In genomic region chr22:46240917-46241316, GRCh38 we compare ENCODE assay signal across 25 cellular contexts. TPM values are rescaled to one million over a fixed set of nuclear protein-coding genes. Genes with fewer than 3 reads are reported as not detected.
"Had no signal": no experiment of that assay in that cellular context is flagged by ENCODE, and none has a peak within 500 bp of the region (broad histone marks: within the 10 kb centered on the region; RNA-seq: fewer than 3 reads in every experiment).

No MANE protein-coding gene starts in this region.

- H3K27me3 Mint-ChIP-seq: activated CD4-positive, alpha-beta T cell treated with anti-CD3 and anti-CD28 coated beads, Interleukin-2, amount 10 ng/mL, durations not matched to agents 24 days and 14 days; activated naive CD4-positive, alpha-beta T cell treated with anti-CD3 and anti-CD28 coated beads, Interleukin-2, amount 10 ng/mL, durations not matched to agents 7 days and 5 days; activated naive CD8-positive, alpha-beta T cell treated with anti-CD3 and anti-CD28 coated beads, Interleukin-2, amount 50 U/mL, for 24 hours had no signal

- H3K9me3 Mint-ChIP-seq: activated CD4-positive, alpha-beta T cell treated with anti-CD3 and anti-CD28 coated beads, Interleukin-2, amount 10 ng/mL, durations not matched to agents 24 days and 14 days; activated naive CD8-positive, alpha-beta T cell treated with anti-CD3 and anti-CD28 coated beads, Interleukin-2, amount 50 U/mL, for 24 hours; immature natural killer cell had no signal

- H3K4me3 ChIP-seq: gastrocnemius medialis, stomach had no signal

- H3K27ac Mint-ChIP-seq: activated CD4-positive, alpha-beta T cell treated with anti-CD3 and anti-CD28 coated beads, Interleukin-2, amount 10 ng/mL, durations not matched to agents 24 days and 14 days; activated naive CD8-positive, alpha-beta T cell treated with anti-CD3 and anti-CD28 coated beads, Interleukin-2, amount 50 U/mL, for 24 hours had no signal

- H3K27me3 ChIP-seq: gastrocnemius medialis, stomach had no signal

- H3K27ac ChIP-seq: stomach had no signal

- ATAC-seq: activated naive CD8-positive, alpha-beta T cell treated with anti-CD3 and anti-CD28 coated beads, Interleukin-2, amount 50 U/mL, for 24 hours; esophagus mucosa; gastrocnemius medialis had no signal

- H3K4me3 Mint-ChIP-seq: activated CD4-positive, alpha-beta T cell treated with anti-CD3 and anti-CD28 coated beads, Interleukin-2, amount 10 ng/mL, durations not matched to agents 24 days and 14 days; activated naive CD4-positive, alpha-beta T cell treated with anti-CD3 and anti-CD28 coated beads, Interleukin-2, amount 10 ng/mL, durations not matched to agents 7 days and 5 days; activated naive CD8-positive, alpha-beta T cell treated with anti-CD3 and anti-CD28 coated beads, Interleukin-2, amount 50 U/mL, for 24 hours had no signal

- DNase-seq: activated CD4-positive, alpha-beta T cell treated with anti-CD3 and anti-CD28 coated beads, Interleukin-2, amount 10 ng/mL, durations not matched to agents 24 days and 14 days; activated CD4-positive, CD25-positive, alpha-beta regulatory T cell; activated CD8-positive, alpha-beta memory T cell treated with anti-CD3 and anti-CD28 coated beads, Interleukin-2, amount 50 U/mL, for 48 hours; activated effector memory CD4-positive, alpha-beta T cell treated with Interleukin-2 at 50 U/mL for 16 hours; activated naive CD4-positive, alpha-beta T cell treated with anti-CD3 and anti-CD28 coated beads, Interleukin-2, amount 10 ng/mL, durations not matched to agents 7 days and 5 days; activated naive CD8-positive, alpha-beta T cell treated with anti-CD3 and anti-CD28 coated beads, Interleukin-2, amount 50 U/mL, for 24 hours; activated T-cell treated with anti-CD3 and anti-CD28 coated beads, Interleukin-2, amount 50 U/mL, for 48 hours; aorta; effector CD4-positive, alpha-beta T cell; gastrocnemius medialis; immature natural killer cell; midbrain; occipital lobe; retina; stimulated activated CD4-positive, alpha-beta T cell treated with anti-CD3 and anti-CD28 coated beads, Interleukin-15, amount 100 ng/mL, for 24 hours; stimulated activated CD4-positive, alpha-beta T cell treated with anti-CD3 and anti-CD28 coated beads, Interleukin-2, amount 100 ng/mL, for 48 hours; stomach; T-helper 1 cell; T1000; trophoblast cell had no signal

- H3K9me3 ChIP-seq: gastrocnemius medialis, stomach had no signal

RNA-seq across cellular contexts. Expression of gene PKDREJ, which starts 22.2 kb away (rescaled TPM):
- total RNA-seq: activated CD4-positive, alpha-beta T cell treated with anti-CD3 and anti-CD28 coated beads, Interleukin-2, amount 10 ng/mL, durations not matched to agents 24 days and 14 days; gastrocnemius medialis; lung microvascular endothelial cell; myocyte; skeletal muscle tissue had no signal
- polyA plus RNA-seq: neural cell had no signal
